8 cellular contexts compared by ENCODE assay signal in genomic region chr2:101330253-101330921, GRCh38. TPM values are rescaled to one million over a fixed set of nuclear protein-coding genes. Genes with fewer than 3 reads are reported as not detected.
DNase-seq lines count a peak whose midpoint lies in the region; ATAC-seq and TF ChIP-seq lines count a peak whose summit lies in the region.

No MANE protein-coding gene starts in this region.

- H3K79me2 ChIP-seq in trophoblast cell (ENCODE audit: control insufficient read depth, insufficient read depth, low read length, poor library complexity) = no peaks in the 10 kb centered on the region

- peak overlapping the region; percentile 4 for H2BK12ac ChIP-seq in trophoblast cell (ENCODE audit: low read length)

- no peaks in the 10 kb centered on the region for H3K36me3 ChIP-seq in trophoblast cell (ENCODE audit: control insufficient read depth in 1 of 2, insufficient read depth in 2 of 2, low read length in 2 of 2)

- ATAC-seq in GM18519 (IDR thresholded peaks at IDR 0.05; ENCODE audit: low FRiP score, unreplicated experiment) = no peak

- H2AK5ac ChIP-seq in trophoblast cell (ENCODE audit: low read length) = no peak overlapping the region

- H3K23ac ChIP-seq in trophoblast cell (ENCODE audit: low read length) = no peak overlapping the region

- no peak overlapping the region for H3K4me2 ChIP-seq in trophoblast cell (ENCODE audit: low read length)

- no peaks in the 10 kb centered on the region for H3K9me3 ChIP-seq in trophoblast cell (ENCODE audit: insufficient read depth, low read depth, low read length)

- H4K8ac ChIP-seq in trophoblast cell (ENCODE audit: low read depth, low read length) = peak overlapping the region; percentile 17

- peaks cover 14% of the 10 kb centered on the region for H3K79me1 ChIP-seq in trophoblast cell (ENCODE audit: low read length)

- H3K36me3 Mint-ChIP-seq in Calu3 (ENCODE audit: insufficient read depth, unreplicated experiment) = no peaks in the 10 kb centered on the region

- H3K14ac ChIP-seq in trophoblast cell (ENCODE audit: low read length) = peak overlapping the region; percentile 8

- H4K91ac ChIP-seq in trophoblast cell (ENCODE audit: low read depth, low read length) = peak overlapping the region; percentile 28

- no peak for TF ChIP-seq CTCF in Calu3 (IDR thresholded peaks at IDR 0.05; ENCODE audit: unreplicated experiment)

- no peak overlapping the region for H3K4me3 Mint-ChIP-seq in Calu3 (ENCODE audit: low read depth, unreplicated experiment)

- WGBS in trophoblast cell (ENCODE audit: extremely low coverage, insufficient coverage, insufficient read length) = no CpG with 5 or more reads among the region's 12 CpGs

- H3K4ac ChIP-seq in trophoblast cell (ENCODE audit: low read depth, low read length) = no peak overlapping the region

- peaks cover 10 to 26% of the 10 kb centered on the region in 2 experiments for H3K4me1 ChIP-seq in trophoblast cell (ENCODE audit: control insufficient read depth in 1 of 2, insufficient read depth in 2 of 2, low read length in 2 of 2)

- peak overlapping the region; percentile 58 for H3K27ac ChIP-seq in trophoblast cell (ENCODE audit: low read depth, low read length)

- no peaks in the 10 kb centered on the region for H3K9me3 Mint-ChIP-seq in Calu3 (ENCODE audit: low read depth, unreplicated experiment)

- no peak overlapping the region for H3K4me3 ChIP-seq in trophoblast cell (ENCODE audit: low read depth, low read length)

- H3K27me3 ChIP-seq in trophoblast cell (ENCODE audit: insufficient read depth, low read length) = no peaks in the 10 kb centered on the region

- peak; percentile 83 for DNase-seq in Calu3
- peak; percentile 29 for DNase-seq in activated T-cell treated with anti-CD3 and anti-CD28 coated beads for 48 hours (ENCODE audit: low read depth)
- DNase-seq in globus pallidus (ENCODE audit: low spot score) = peak; percentile 91
- no peak for DNase-seq in trophoblast cell
- DNase-seq in NCI-H2107 (lab: John Stamatoyannopoulos, UW) = no peak
- DNase-seq in cerebellum (ENCODE audit: low spot score) = no peak
- DNase-seq in NCI-H1436 (lab: John Stamatoyannopoulos, UW) = no peak

- intact Hi-C loops in Calu3 (cut with micrococcal nuclease; ENCODE audit: unreplicated experiment) = loop anchor here (1.0 kb wide), 1 partner anchor 24 kb away; no protein-coding TSS in a partner anchor

- peak overlapping the region; percentile 7 for H2BK5ac ChIP-seq in trophoblast cell (ENCODE audit: low read depth, low read length, poor library complexity)

- H3K27me3 Mint-ChIP-seq in Calu3 (ENCODE audit: unreplicated experiment) = no peaks in the 10 kb centered on the region

- BruUV-seq in Calu3 (replicated peaks; lab: Mats Ljungman, UMichigan) = no TSS peak

- H3K9ac ChIP-seq in trophoblast cell (ENCODE audit: low read length) = no peak overlapping the region

- H3K27ac Mint-ChIP-seq in Calu3 (ENCODE audit: unreplicated experiment) = peak overlapping the region; percentile 66

- H2BK120ac ChIP-seq in trophoblast cell (ENCODE audit: insufficient read depth, low read length, poor library complexity) = no peak overlapping the region

- CTCF ChIA-PET in Calu3 (lab: Charles Lee) = interaction anchor here (0.9 to 1.5 kb wide), 3 partner anchors 11 to 58 kb away, joined by 3 to 12 read pairs (median 4); partner anchors contain the start of gene RNF149

- H3K4me1 Mint-ChIP-seq in Calu3 (ENCODE audit: low read depth, unreplicated experiment) = no peaks in the 10 kb centered on the region

- H4K12ac ChIP-seq in trophoblast cell (ENCODE audit: low read depth, low read length) = no peak overlapping the region

- H3K18ac ChIP-seq in trophoblast cell (ENCODE audit: low read length) = no peak overlapping the region

- no peak overlapping the region for H2AFZ ChIP-seq in trophoblast cell (ENCODE audit: insufficient read depth, low read length, poor library complexity)

RNA-seq across cellular contexts. Expression of gene RNF149, which starts 21.9 kb away (rescaled TPM):
- total RNA-seq in Calu3 (2022) (69.0 and 79.8 TPM in 2 replicates), cerebellum (69.5 TPM)
- polyA plus RNA-seq in trophoblast cell (2013) = 52.8 and 58.2 TPM in 2 replicates

RNA-seq across cellular contexts. Expression of gene CREG2, which starts 56.9 kb away (rescaled TPM):
- 1.3 and 2.4 TPM in 2 replicates for total RNA-seq in Calu3 (2022)
- polyA plus RNA-seq in trophoblast cell (2013) = 0.22 TPM in 2 replicates
- 8.6 TPM for total RNA-seq in cerebellum

Comparison
In these comparisons a context has a peak if more than half of its experiments do, and no peak if none do; other contexts are left out.
1. DNase-seq: peak in Calu3 (single experiment), activated T-cell treated with anti-CD3 and anti-CD28 coated beads for 48 hours (single experiment) and globus pallidus (single experiment); none in trophoblast cell (0 of 2), NCI-H2107 (single experiment), cerebellum (single experiment) and NCI-H1436 (single experiment).